Comparison of ENCODE assay signal across 12 cellular contexts in the genomic region with DNA sequence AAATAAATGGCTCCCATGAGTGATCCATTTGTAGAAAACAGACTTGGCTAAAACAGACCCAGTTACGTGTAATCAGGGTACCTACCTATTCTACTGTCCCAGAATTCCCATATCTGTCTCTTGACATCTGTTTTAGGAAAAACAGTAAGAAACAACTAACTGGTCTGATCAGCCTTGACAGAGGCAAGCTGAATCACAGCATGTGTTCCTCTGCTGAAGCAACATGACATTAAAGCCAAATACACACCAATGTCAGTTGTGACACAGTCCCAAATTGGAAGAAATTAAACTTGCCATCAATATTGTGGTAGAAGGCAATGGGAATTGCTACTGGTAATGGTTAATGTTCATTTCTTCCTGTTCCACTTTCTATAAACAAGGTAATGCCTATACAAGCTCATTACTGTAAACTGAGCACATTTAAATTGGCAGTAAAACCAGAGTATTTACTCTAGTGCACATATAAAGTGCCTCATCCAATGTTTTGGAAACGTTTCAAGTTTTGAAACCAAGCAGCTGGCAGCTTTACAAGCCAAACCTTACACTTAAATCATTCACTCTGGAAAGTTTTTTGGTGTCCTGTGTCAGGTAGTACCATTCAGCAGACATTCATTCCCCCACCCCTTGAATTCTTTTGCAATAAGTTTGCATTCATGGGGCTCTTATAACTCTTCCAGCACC. TPM values are rescaled to one million over a fixed set of nuclear protein-coding genes. Genes with fewer than 3 reads are reported as not detected.
DNase-seq lines count a peak whose midpoint lies in the region; ATAC-seq, FAIRE-seq and TF ChIP-seq lines count a peak whose summit lies in the region.
"Had no signal": no experiment of that assay in that cellular context is flagged by ENCODE, and none has a peak within 500 bp of the region (broad histone marks: within the 10 kb centered on the region; RNA-seq: fewer than 3 reads in every experiment).

No MANE protein-coding gene starts in this region.

- H3K18ac ChIP-seq in mesenchymal stem cell (ENCODE audit: low read depth in 1 of 2, low read length in 2 of 2): no peak overlapping the region

- no peak for TF ChIP-seq CTCF in bronchial epithelial cell (IDR thresholded peaks at IDR 0.05; ENCODE audit: insufficient read depth, low read length, severe bottlenecking)
- no peak for TF ChIP-seq CTCF in CD4-positive, alpha-beta T cell (IDR thresholded peaks at IDR 0.05)
- TF ChIP-seq CTCF in osteoblast (IDR thresholded peaks at IDR 0.05; ENCODE audit: extremely low read depth, low read depth, low read length): no peak

- no peak overlapping the region for H2AK5ac ChIP-seq in mesenchymal stem cell (ENCODE audit: low read length, severe bottlenecking)

- H2BK15ac ChIP-seq in mesenchymal stem cell (ENCODE audit: low read depth, poor library complexity, severe bottlenecking): no peak overlapping the region

- H3K9ac ChIP-seq in mesenchymal stem cell (ENCODE audit: low read length): no peak overlapping the region

- H3K27ac ChIP-seq in mesenchymal stem cell (ENCODE audit: low read length, poor library complexity, severe bottlenecking) (peak overlapping the region; percentile 34), osteoblast (ENCODE audit: low read depth, low read length) (no peak overlapping the region)
- H3K27ac ChIP-seq in CD4-positive, alpha-beta T cell (ENCODE audit: low read depth, low read length): no peak overlapping the region

- no peaks in the 10 kb centered on the region for H3K9me3 Mint-ChIP-seq in CD4-positive, alpha-beta T cell

- H3K4ac ChIP-seq in mesenchymal stem cell (ENCODE audit: low read depth in 1 of 2, low read length in 2 of 2): no peak overlapping the region

- no peak overlapping the region for H3K4me3 Mint-ChIP-seq in CD4-positive, alpha-beta T cell

- H3K4me2 ChIP-seq in mesenchymal stem cell (ENCODE audit: low read length, poor library complexity, severe bottlenecking) (no peak overlapping the region), osteoblast (ENCODE audit: insufficient read depth, low read length) (no peak overlapping the region)

- peaks cover 52% of the 10 kb centered on the region for H3K27me3 Mint-ChIP-seq in CD4-positive, alpha-beta T cell

- no peak overlapping the region for H3K27ac Mint-ChIP-seq in CD4-positive, alpha-beta T cell

- no peak overlapping the region for H4K91ac ChIP-seq in mesenchymal stem cell (ENCODE audit: low read length)

- POLR2A ChIA-PET in CD4-positive, alpha-beta T cell (lab: Charles Lee): no interaction called here

- H2BK5ac ChIP-seq in mesenchymal stem cell (ENCODE audit: low read depth, low read length, poor library complexity, severe bottlenecking): no peak overlapping the region

- H3K9me3 ChIP-seq in mesenchymal stem cell (ENCODE audit: control insufficient read depth, low read length): no peaks in the 10 kb centered on the region
- H3K9me3 ChIP-seq in CD4-positive, alpha-beta T cell (ENCODE audit: control insufficient read depth, low read length): no peaks in the 10 kb centered on the region
- H3K9me3 ChIP-seq in osteoblast (ENCODE audit: low read depth, low read length): no peaks in the 10 kb centered on the region

- no peak overlapping the region for H2BK12ac ChIP-seq in mesenchymal stem cell (ENCODE audit: low read length in 2 of 2)

- no peak overlapping the region for H3K14ac ChIP-seq in mesenchymal stem cell (ENCODE audit: low read length in 2 of 2)

- whole genome bisulfite sequencing in mesenchymal stem cell: 49% methylated on average over 2 of the region's 2 CpGs

- no peaks in the 10 kb centered on the region for H3K36me3 ChIP-seq in bronchial epithelial cell (ENCODE audit: control insufficient read depth, insufficient read depth, low read length)
- H3K36me3 ChIP-seq in mesenchymal stem cell (ENCODE audit: control insufficient read depth in 1 of 2, insufficient read depth in 2 of 2, low read depth in 1 of 2, low read length in 2 of 2): no peaks in the 10 kb centered on the region
- H3K36me3 ChIP-seq in osteoblast (ENCODE audit: insufficient read depth, low read length): no peaks in the 10 kb centered on the region

- intact Hi-C loops in CD4-positive, alpha-beta T cell (cut with DNase I, micrococcal nuclease): no loop called here

- no peaks in the 10 kb centered on the region for H4K20me1 ChIP-seq in osteoblast (ENCODE audit: insufficient read depth, low read length)

- FAIRE-seq in bronchial epithelial cell (lab: Jason Lieb, UNC): no peak

- no peaks in the 10 kb centered on the region for H3K79me2 ChIP-seq in osteoblast (ENCODE audit: insufficient read depth, low read length)

- no peak overlapping the region for H2BK120ac ChIP-seq in mesenchymal stem cell (ENCODE audit: low read depth, low read length)

- no peaks in the 10 kb centered on the region for H3K4me1 Mint-ChIP-seq in CD4-positive, alpha-beta T cell (ENCODE audit: low read depth)

- CTCF ChIA-PET in CD4-positive, alpha-beta T cell (lab: Charles Lee): no interaction called here

- H3K4me1 ChIP-seq in mesenchymal stem cell (ENCODE audit: control insufficient read depth, insufficient read depth, low read depth, low read length): no peaks in the 10 kb centered on the region
- no peaks in the 10 kb centered on the region for H3K4me1 ChIP-seq in osteoblast (ENCODE audit: insufficient read depth, low read length)

- H3K27me3 ChIP-seq in bronchial epithelial cell (ENCODE audit: control insufficient read depth, insufficient read depth, low read length) (no peaks in the 10 kb centered on the region), mesenchymal stem cell (ENCODE audit: control insufficient read depth in 1 of 2, insufficient read depth in 1 of 2, low read length in 2 of 2) (no peaks in the 10 kb centered on the region), osteoblast (ENCODE audit: insufficient read depth, low read length) (peaks cover 3% of the 10 kb centered on the region)
- H3K27me3 ChIP-seq in CD4-positive, alpha-beta T cell (ENCODE audit: control insufficient read depth, insufficient read depth, low read length): peaks cover 8% of the 10 kb centered on the region

- H2AFZ ChIP-seq in mesenchymal stem cell (ENCODE audit: low read depth, low read length) (no peak overlapping the region), osteoblast (ENCODE audit: low read length) (no peak overlapping the region)

- peak; percentile 73 for DNase-seq in DMS79 treated with DMSO at 0.1 percent for 48 hours (lab: John Stamatoyannopoulos, UW)
- peak; percentile 36 for DNase-seq in NCI-H2107 treated with DMSO at 0.1 percent for 48 hours (lab: John Stamatoyannopoulos, UW; ENCODE audit: unreplicated experiment)
- peak; percentile 90 for DNase-seq in bronchial epithelial cell (ENCODE audit: low read depth)
- no peak for DNase-seq in mesenchymal stem cell
- no peak for DNase-seq in CD4-positive, alpha-beta T cell
- no peak for DNase-seq in stimulated activated naive CD8-positive, alpha-beta T cell treated with anti-CD3 and anti-CD28 coated beads, Interleukin-15, Interleukin-2, amounts not matched to agents 100 U/mL and 50 U/mL, for 24 hours
- no peak for DNase-seq in osteoblast (ENCODE audit: insufficient read length, low spot score, missing footprints)
- DNase-seq: activated CD8-positive, alpha-beta memory T cell treated with anti-CD3 and anti-CD28 coated beads, Interleukin-2, amount 50 U/mL, for 48 hours; IMR-90; left cardiac atrium had no signal

- no peaks in the 10 kb centered on the region for H3K36me3 Mint-ChIP-seq in CD4-positive, alpha-beta T cell (ENCODE audit: low read depth)

- H3K79me1 ChIP-seq in mesenchymal stem cell (replicated peaks; ENCODE audit: low read length, poor library complexity, severe bottlenecking): no peaks in the 10 kb centered on the region

- ATAC-seq in CD4-positive, alpha-beta T cell (ENCODE audit: poor library complexity): no peak
- ATAC-seq in GM19023 (IDR thresholded peaks at IDR 0.05; ENCODE audit: unreplicated experiment): no peak
- no peak for ATAC-seq in stimulated activated naive CD8-positive, alpha-beta T cell treated with anti-CD3 and anti-CD28 coated beads, Interleukin-15, Interleukin-2, amounts not matched to agents 100 U/mL and 50 U/mL, for 24 hours

- H3K23ac ChIP-seq in mesenchymal stem cell (ENCODE audit: low read length in 2 of 2): no peak overlapping the region

- H3K4me3 ChIP-seq in bronchial epithelial cell (ENCODE audit: low read depth, low read length) (no peak overlapping the region), mesenchymal stem cell (ENCODE audit: insufficient read depth in 1 of 2, low read depth in 1 of 2, low read length in 2 of 2) (no peak overlapping the region), osteoblast (ENCODE audit: insufficient read depth, low read length) (no peak overlapping the region)

- H4K8ac ChIP-seq in mesenchymal stem cell (ENCODE audit: low read length): no peak overlapping the region

RNA-seq across cellular contexts. Expression of a gene that starts 26.9 kb away (rescaled TPM):
- total RNA-seq in bronchial epithelial cell (0.79 and 1.9 TPM in 2 replicates), osteoblast (0.88 and 1.1 TPM in 2 replicates)
- 1.4 TPM for polyA plus RNA-seq in mesenchymal stem cell (2013, experiment 1 of 2)
- 1.4 TPM for polyA plus RNA-seq in mesenchymal stem cell (2013, experiment 2 of 2)
- not detected for total RNA-seq in CD4-positive, alpha-beta T cell
- total RNA-seq: chondrocyte, IMR-90 had no signal
- polyA plus RNA-seq: IMR-90 had no signal

Comparison
In these comparisons a context has a peak if more than half of its experiments do, and no peak if none do; other contexts are left out.
1. DNase-seq: peak in DMS79 treated with DMSO at 0.1 percent for 48 hours (single experiment), NCI-H2107 treated with DMSO at 0.1 percent for 48 hours (single experiment) and bronchial epithelial cell (single experiment); none in mesenchymal stem cell (single experiment), CD4-positive, alpha-beta T cell (0 of 10), stimulated activated naive CD8-positive, alpha-beta T cell treated with anti-CD3 and anti-CD28 coated beads, Interleukin-15, Interleukin-2, amounts not matched to agents 100 U/mL and 50 U/mL, for 24 hours (single experiment) and osteoblast (single experiment).